Comparison of ENCODE assay signal across 8 cellular contexts in the genomic region with DNA sequence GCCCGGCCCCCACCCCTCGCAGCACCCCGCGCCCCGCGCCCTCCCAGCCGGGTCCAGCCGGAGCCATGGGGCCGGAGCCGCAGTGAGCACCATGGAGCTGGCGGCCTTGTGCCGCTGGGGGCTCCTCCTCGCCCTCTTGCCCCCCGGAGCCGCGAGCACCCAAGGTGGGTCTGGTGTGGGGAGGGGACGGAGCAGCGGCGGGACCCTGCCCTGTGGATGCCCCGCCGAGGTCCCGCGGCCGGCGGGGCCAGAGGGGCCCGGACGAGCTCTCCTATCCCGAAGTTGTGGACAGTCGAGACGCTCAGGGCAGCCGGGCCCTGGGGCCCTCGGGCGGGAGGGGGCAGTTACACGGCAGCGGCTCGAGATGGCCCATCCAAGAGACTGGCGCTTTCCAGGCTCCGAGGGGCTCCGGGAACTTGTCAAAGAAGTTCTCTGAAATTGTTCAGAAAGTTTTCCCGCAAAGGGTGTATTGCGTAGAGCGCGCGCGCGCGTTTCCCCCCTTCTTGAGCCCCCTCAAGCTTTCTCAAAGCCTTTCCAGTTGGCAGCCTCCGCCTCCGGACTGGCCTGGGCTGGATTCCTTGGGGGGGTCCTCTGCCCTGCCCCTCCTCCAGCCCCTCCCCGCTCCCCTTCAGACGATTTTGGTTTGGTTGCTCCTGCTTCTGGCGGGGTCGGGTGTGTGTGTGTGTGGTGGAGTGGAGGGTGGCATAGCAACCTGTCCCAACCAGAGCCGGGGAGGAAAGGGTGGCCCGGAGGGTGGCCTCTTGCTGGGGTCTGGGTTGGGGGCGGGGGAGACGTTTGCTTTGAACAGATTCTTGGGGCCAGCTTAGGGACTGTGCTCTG. TPM values are rescaled to one million over a fixed set of nuclear protein-coding genes. Genes with fewer than 3 reads are reported as not detected.
DNase-seq lines count a peak whose midpoint lies in the region; ATAC-seq and TF ChIP-seq lines count a peak whose summit lies in the region.

No MANE protein-coding gene starts in this region.

- ATAC-seq in effector memory CD8-positive, alpha-beta T cell (replicated peaks) = no peak

- TF ChIP-seq CTCF in neural progenitor cell (IDR thresholded peaks at IDR 0.05) = peak; percentile 17

- peaks cover 48% of the 10 kb centered on the region for H3F3A ChIP-seq in neural progenitor cell (ENCODE audit: low read depth)

- H4K20me1 ChIP-seq in neural progenitor cell (ENCODE audit: low read depth) = peaks cover 46% of the 10 kb centered on the region

- H3K27ac ChIP-seq in SJCRH30 = no peak overlapping the region
- H3K27ac ChIP-seq in neural progenitor cell = peak overlapping the region; percentile 26
- no peak overlapping the region for H3K27ac ChIP-seq in effector memory CD4-positive, alpha-beta T cell (ENCODE audit: insufficient read depth, low read length, poor library complexity, severe bottlenecking)

- H3K36me3 ChIP-seq in SJCRH30 (no peaks in the 10 kb centered on the region), neural progenitor cell (no peaks in the 10 kb centered on the region)
- H3K36me3 ChIP-seq in effector memory CD4-positive, alpha-beta T cell (ENCODE audit: control insufficient read depth, insufficient read depth, low read length) = no peaks in the 10 kb centered on the region

- no peak overlapping the region for H3K27ac Mint-ChIP-seq in neural progenitor cell
- no peak overlapping the region for H3K27ac Mint-ChIP-seq in effector memory CD8-positive, alpha-beta T cell

- peaks cover 2% of the 10 kb centered on the region for H3K36me3 Mint-ChIP-seq in neural progenitor cell
- peaks cover 3% of the 10 kb centered on the region for H3K36me3 Mint-ChIP-seq in effector memory CD8-positive, alpha-beta T cell (ENCODE audit: insufficient read depth)

- H3K4me2 ChIP-seq in neural progenitor cell = peak overlapping the region; percentile 88

- H3K4me1 ChIP-seq in SJCRH30 (peaks cover 4% of the 10 kb centered on the region; the same call in 1 of the 2 replicates), neural progenitor cell (peaks cover 63% of the 10 kb centered on the region)
- H3K4me1 ChIP-seq in effector memory CD4-positive, alpha-beta T cell (ENCODE audit: control insufficient read depth, insufficient read depth, low read length, poor library complexity, severe bottlenecking) = peaks cover 4% of the 10 kb centered on the region

- peaks cover 50% of the 10 kb centered on the region for H3K4me1 Mint-ChIP-seq in neural progenitor cell
- H3K4me1 Mint-ChIP-seq in effector memory CD8-positive, alpha-beta T cell (ENCODE audit: low read depth in 2 of 2) = peaks cover 4 to 5% of the 10 kb centered on the region in 2 donors

- H3K9me3 ChIP-seq in SJCRH30 (replicated peaks) = no peaks in the 10 kb centered on the region
- no peaks in the 10 kb centered on the region for H3K9me3 ChIP-seq in neural progenitor cell (ENCODE audit: low read depth)
- no peaks in the 10 kb centered on the region for H3K9me3 ChIP-seq in effector memory CD4-positive, alpha-beta T cell (ENCODE audit: control insufficient read depth, low read length)

- peak overlapping the region; percentile 99 for H3K4me3 Mint-ChIP-seq in neural progenitor cell
- no peak overlapping the region for H3K4me3 Mint-ChIP-seq in effector memory CD8-positive, alpha-beta T cell

- H3K9ac ChIP-seq in neural progenitor cell = peak overlapping the region; percentile 80

- H3K27me3 Mint-ChIP-seq in neural progenitor cell (ENCODE audit: insufficient read depth, low read depth) = peaks cover 10% of the 10 kb centered on the region
- H3K27me3 Mint-ChIP-seq in effector memory CD8-positive, alpha-beta T cell = peaks cover 35 to 47% of the 10 kb centered on the region in 2 donors

- DNase-seq in AG08396 (ENCODE audit: low spot score) (peak; percentile 70), SJCRH30 (no peak), glomerular visceral epithelial cell (ENCODE audit: extremely low spot score) (peak; percentile 25), neural progenitor cell (ENCODE audit: low spot score) (peak; percentile 77)
- no peak for DNase-seq in effector memory CD4-positive, alpha-beta T cell
- DNase-seq in activated CD4-positive, CD25-positive, alpha-beta regulatory T cell treated with anti-CD3 and anti-CD28 coated beads, Interleukin-2, amount 50 U/mL, for 72 hours = no peak
- no peak for DNase-seq in activated naive CD4-positive, alpha-beta T cell treated with Interleukin-2 at 50 U/mL for 16 hours
- no peak for DNase-seq in effector memory CD8-positive, alpha-beta T cell

- H2AFZ ChIP-seq in neural progenitor cell (replicated peaks) = peak overlapping the region; percentile 0

- peaks cover 67% of the 10 kb centered on the region for H3K79me2 ChIP-seq in neural progenitor cell (ENCODE audit: low read depth)

- no peaks in the 10 kb centered on the region for H3K9me3 Mint-ChIP-seq in neural progenitor cell
- H3K9me3 Mint-ChIP-seq in effector memory CD8-positive, alpha-beta T cell = no peaks in the 10 kb centered on the region

- no peaks in the 10 kb centered on the region for H3K27me3 ChIP-seq in SJCRH30
- no peaks in the 10 kb centered on the region for H3K27me3 ChIP-seq in neural progenitor cell
- H3K27me3 ChIP-seq in effector memory CD4-positive, alpha-beta T cell (replicated peaks; ENCODE audit: control insufficient read depth, insufficient read depth, low read length, poor library complexity, severe bottlenecking) = peaks cover 27% of the 10 kb centered on the region

- H3K4me3 ChIP-seq in SJCRH30 (peak overlapping the region; percentile 61), neural progenitor cell (peak overlapping the region; percentile 96)
- no peak overlapping the region for H3K4me3 ChIP-seq in effector memory CD4-positive, alpha-beta T cell (ENCODE audit: insufficient read depth, low read depth, low read length, poor library complexity, severe bottlenecking)

RNA-seq across cellular contexts. Expression of gene ERBB2, which starts 0.5 kb away (rescaled TPM):
- 8.7 and 9.1 TPM in 2 replicates for total RNA-seq in SJCRH30 (2014; rRNA removed; shearing (Covaris generic))
- total RNA-seq in neural progenitor cell (ENCODE audit: low replicate concordance) = 75.2 and 116 TPM in 2 replicates

RNA-seq across cellular contexts. Expression of gene PGAP3, which starts 12.5 kb away (rescaled TPM):
- total RNA-seq in SJCRH30 (2014; rRNA removed; shearing (Covaris generic)) = 1.9 and 3.1 TPM in 2 replicates
- 6.6 and 26.1 TPM in 2 replicates for total RNA-seq in neural progenitor cell (ENCODE audit: low replicate concordance)

RNA-seq across cellular contexts. Expression of gene MIEN1, which starts 30.0 kb away (rescaled TPM):
- total RNA-seq in SJCRH30 (2014; rRNA removed; shearing (Covaris generic)) = 23.6 and 25.8 TPM in 2 replicates
- total RNA-seq in neural progenitor cell (ENCODE audit: low replicate concordance) = 20.1 and 27.6 TPM in 2 replicates

RNA-seq across cellular contexts. Expression of gene PNMT, which starts 32.1 kb away (rescaled TPM):
- 0.71 TPM in 1 of 2 replicates, not detected in the other for total RNA-seq in SJCRH30 (2014; rRNA removed; shearing (Covaris generic))
- 0.28 TPM in 1 of 2 replicates, not detected in the other for total RNA-seq in neural progenitor cell (ENCODE audit: low replicate concordance)

RNA-seq across cellular contexts. Expression of gene TCAP, which starts 35.2 kb away (rescaled TPM):
- total RNA-seq in SJCRH30 (2014; rRNA removed; shearing (Covaris generic)) = 0.53 and 0.73 TPM in 2 replicates
- 0.19 and 1.3 TPM in 2 replicates for total RNA-seq in neural progenitor cell (ENCODE audit: low replicate concordance)

Comparison
In these comparisons a context has a peak if more than half of its experiments do, and no peak if none do; other contexts are left out.
1. DNase-seq: peak in AG08396 (single experiment), glomerular visceral epithelial cell (single experiment) and neural progenitor cell (single experiment); none in SJCRH30 (0 of 2), effector memory CD4-positive, alpha-beta T cell (0 of 3), activated CD4-positive, CD25-positive, alpha-beta regulatory T cell treated with anti-CD3 and anti-CD28 coated beads, Interleukin-2, amount 50 U/mL, for 72 hours (single experiment), activated naive CD4-positive, alpha-beta T cell treated with Interleukin-2 at 50 U/mL for 16 hours (single experiment) and effector memory CD8-positive, alpha-beta T cell (0 of 3).